In the genomic region with DNA sequence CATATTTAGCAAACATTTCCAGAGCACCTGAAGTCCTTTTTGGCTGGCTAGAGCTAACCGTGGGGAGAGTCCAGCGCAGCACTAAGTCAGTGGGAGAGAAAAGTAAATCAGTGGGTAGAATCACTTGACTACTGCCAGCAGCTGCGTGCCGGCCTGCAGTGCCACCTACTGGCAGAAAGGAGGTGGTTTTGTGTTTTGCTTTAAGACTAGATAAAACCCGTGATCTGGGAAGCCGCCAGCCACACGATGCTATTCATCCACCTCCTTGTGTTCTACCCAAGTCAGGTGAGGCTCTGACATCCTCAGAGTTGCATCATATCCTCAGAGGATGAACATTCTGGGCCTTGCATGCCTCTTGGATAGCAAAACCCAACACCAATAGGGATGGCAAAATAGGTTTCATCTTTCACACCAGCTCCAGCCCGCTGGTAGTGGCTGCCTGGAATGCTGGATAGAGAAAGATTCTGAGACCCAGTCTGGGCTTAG, we compare ENCODE assay signal across 8 cellular contexts. TPM values are rescaled to one million over a fixed set of nuclear protein-coding genes. Genes with fewer than 3 reads are reported as not detected.
DNase-seq lines count a peak whose midpoint lies in the region; ATAC-seq and TF ChIP-seq lines count a peak whose summit lies in the region.

No MANE protein-coding gene starts in this region.

- no peaks in the 10 kb centered on the region for H3K9me3 Mint-ChIP-seq in activated naive CD8-positive, alpha-beta T cell treated with anti-CD3 and anti-CD28 coated beads, Interleukin-2, amount 50 U/mL, for 24 hours

- H3K27me3 Mint-ChIP-seq in activated naive CD8-positive, alpha-beta T cell treated with anti-CD3 and anti-CD28 coated beads, Interleukin-2, amount 50 U/mL, for 24 hours: peaks cover 12% of the 10 kb centered on the region

- intact Hi-C loops in heart right ventricle (cut with DNase I): loop anchor here in 9 of 10 donors (1.0 to 5.0 kb wide), 5 partner anchors 45 to 49 kb away; no protein-coding TSS in a partner anchor
- intact Hi-C loops in vagina (cut with DNase I): loop anchor here (5.0 kb wide), 1 partner anchor 46 kb away; no protein-coding TSS in a partner anchor

- H3K4me3 Mint-ChIP-seq in activated naive CD8-positive, alpha-beta T cell treated with anti-CD3 and anti-CD28 coated beads, Interleukin-2, amount 50 U/mL, for 24 hours: no peak overlapping the region

- H3K4me1 ChIP-seq in heart right ventricle: peaks cover 7 to 67% (median 22%) of the 10 kb centered on the region in 9 donors
- H3K4me1 ChIP-seq in vagina: no peaks in the 10 kb centered on the region

- peaks cover 3% of the 10 kb centered on the region for H3K4me1 Mint-ChIP-seq in activated naive CD8-positive, alpha-beta T cell treated with anti-CD3 and anti-CD28 coated beads, Interleukin-2, amount 50 U/mL, for 24 hours

- H3K36me3 Mint-ChIP-seq in activated naive CD8-positive, alpha-beta T cell treated with anti-CD3 and anti-CD28 coated beads, Interleukin-2, amount 50 U/mL, for 24 hours (ENCODE audit: low read depth): no peaks in the 10 kb centered on the region

- H3K27ac ChIP-seq in heart right ventricle: peak overlapping the region in 3 of 10 donors; percentile 66 to 76 (median 72)
- H3K27ac ChIP-seq in vagina: no peak overlapping the region

- peak; percentile 68 for ATAC-seq in activated naive CD8-positive, alpha-beta T cell treated with anti-CD3 and anti-CD28 coated beads, Interleukin-2, amount 50 U/mL, for 24 hours
- ATAC-seq in heart right ventricle: peak; percentile 58 to 77 (median 64)
- no peak for ATAC-seq in HG02678 (IDR thresholded peaks at IDR 0.05; ENCODE audit: unreplicated experiment)

- H3K4me3 ChIP-seq in heart right ventricle: peak overlapping the region in 1 of 10 donors; percentile 10
- no peak overlapping the region for H3K4me3 ChIP-seq in vagina

- peaks cover 0 to 11% (median 0%) of the 10 kb centered on the region in 7 donors for H3K27me3 ChIP-seq in heart right ventricle
- no peaks in the 10 kb centered on the region for H3K27me3 ChIP-seq in vagina

- TF ChIP-seq POLR2A in vagina (IDR thresholded peaks at IDR 0.05): no peak

- TF ChIP-seq CTCF in heart right ventricle (IDR thresholded peaks at IDR 0.05) (peak; percentile 87 to 96 (median 92)), vagina (IDR thresholded peaks at IDR 0.05) (peak; percentile 86 to 96 (median 93))

- no peak overlapping the region for H3K27ac Mint-ChIP-seq in activated naive CD8-positive, alpha-beta T cell treated with anti-CD3 and anti-CD28 coated beads, Interleukin-2, amount 50 U/mL, for 24 hours

- H3K36me3 ChIP-seq in heart right ventricle: no peaks in the 10 kb centered on the region
- no peaks in the 10 kb centered on the region for H3K36me3 ChIP-seq in vagina

- DNase-seq in GM04504 (ENCODE audit: low read depth) (peak; percentile 48), MV-4-11 (lab: John Stamatoyannopoulos, UW) (peak; percentile 68), SW 1271 (lab: John Stamatoyannopoulos, UW) (peak; percentile 9 to 43), heart right ventricle (peak; percentile 74 to 82), renal cortical epithelial cell (ENCODE audit: low read depth) (peak; percentile 63), vagina (ENCODE audit: extremely low spot score in 2 of 2) (no peak)
- peak; percentile 78 for DNase-seq in activated naive CD8-positive, alpha-beta T cell treated with anti-CD3 and anti-CD28 coated beads, Interleukin-2, amount 50 U/mL, for 24 hours

- H3K9me3 ChIP-seq in heart right ventricle (no peaks in the 10 kb centered on the region), vagina (no peaks in the 10 kb centered on the region)

- 6 to 8% methylated on average over 8 of the region's 8 CpGs for WGBS in heart right ventricle, 2 donors

RNA-seq across cellular contexts. Expression of gene HEYL, which starts 14.1 kb away (rescaled TPM):
- 10 to 100 TPM; 11.5 to 27.5 (median 14.3) TPM for total RNA-seq in heart right ventricle
- 10 to 100 TPM; 12.8 to 25.1 TPM for polyA plus RNA-seq in heart right ventricle
- total RNA-seq in renal cortical epithelial cell: 0.10 TPM in 1 of 2 replicates, not detected in the other
- 8.8 TPM for total RNA-seq in vagina

RNA-seq across cellular contexts. Expression of gene NT5C1A, which starts 18.3 kb away (rescaled TPM):
- total RNA-seq in heart right ventricle: 10 to 100 TPM; 12.1 to 59.2 (median 29.5) TPM
- polyA plus RNA-seq in heart right ventricle: under 1 TPM; 0.68 to 0.80 TPM
- 0.94 TPM in 1 of 2 replicates, not detected in the other for total RNA-seq in renal cortical epithelial cell
- total RNA-seq in vagina: not detected

RNA-seq across cellular contexts. Expression of gene HPCAL4, which starts 37.6 kb away (rescaled TPM):
- 1 to 10 TPM in 1 of 10 donors, under 1 TPM in 9; 0.07 to 3.7 (median 0.19) TPM for total RNA-seq in heart right ventricle
- under 1 TPM; 0.39 to 0.51 TPM for polyA plus RNA-seq in heart right ventricle
- 0.17 and 4.4 TPM in 2 replicates for total RNA-seq in renal cortical epithelial cell
- total RNA-seq in vagina: 0.49 TPM

Comparison
In these comparisons a context has a peak if more than half of its experiments do, and no peak if none do; other contexts are left out.
1. DNase-seq: peak in GM04504 (single experiment), MV-4-11 (single experiment), SW 1271 (2 of 2), activated naive CD8-positive, alpha-beta T cell treated with anti-CD3 and anti-CD28 coated beads, Interleukin-2, amount 50 U/mL, for 24 hours (single experiment), heart right ventricle (2 of 2) and renal cortical epithelial cell (single experiment); none in vagina (0 of 2).